ENCODE assay signal across 1 cellular context in genomic region chr18:90396-91193, GRCh38.
TF ChIP-seq lines count a peak whose summit lies in the region.
"Not testable (repeated sequence)": the region's sequence is repeated elsewhere in the genome, so short reads cannot be mapped to it uniquely, and the experiment has no call there.

No MANE protein-coding gene starts in this region.

TF ChIP-seq in HepG2, 621 proteins besides CTCF, POLR2A, EP300 and RAD21 (continued from another document and continues in another):
- TF ChIP-seq, protein P1, sequence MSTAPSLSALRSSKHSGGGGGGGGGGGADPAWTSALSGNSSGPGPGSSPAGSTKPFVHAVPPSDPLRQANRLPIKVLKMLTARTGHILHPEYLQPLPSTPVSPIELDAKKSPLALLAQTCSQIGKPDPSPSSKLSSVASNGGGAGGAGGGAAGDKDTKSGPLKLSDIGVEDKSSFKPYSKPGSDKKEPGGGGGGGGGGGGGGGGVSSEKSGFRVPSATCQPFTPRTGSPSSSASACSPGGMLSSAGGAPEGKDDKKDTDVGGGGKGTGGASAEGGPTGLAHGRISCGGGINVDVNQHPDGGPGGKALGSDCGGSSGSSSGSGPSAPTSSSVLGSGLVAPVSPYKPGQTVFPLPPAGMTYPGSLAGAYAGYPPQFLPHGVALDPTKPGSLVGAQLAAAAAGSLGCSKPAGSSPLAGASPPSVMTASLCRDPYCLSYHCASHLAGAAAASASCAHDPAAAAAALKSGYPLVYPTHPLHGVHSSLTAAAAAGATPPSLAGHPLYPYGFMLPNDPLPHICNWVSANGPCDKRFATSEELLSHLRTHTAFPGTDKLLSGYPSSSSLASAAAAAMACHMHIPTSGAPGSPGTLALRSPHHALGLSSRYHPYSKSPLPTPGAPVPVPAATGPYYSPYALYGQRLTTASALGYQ (CRISPR knock-in tag; IDR thresholded peaks at IDR 0.05) = peak; percentile 45; the same call in 1 of the 2 replicates
- TF ChIP-seq, protein P2, sequence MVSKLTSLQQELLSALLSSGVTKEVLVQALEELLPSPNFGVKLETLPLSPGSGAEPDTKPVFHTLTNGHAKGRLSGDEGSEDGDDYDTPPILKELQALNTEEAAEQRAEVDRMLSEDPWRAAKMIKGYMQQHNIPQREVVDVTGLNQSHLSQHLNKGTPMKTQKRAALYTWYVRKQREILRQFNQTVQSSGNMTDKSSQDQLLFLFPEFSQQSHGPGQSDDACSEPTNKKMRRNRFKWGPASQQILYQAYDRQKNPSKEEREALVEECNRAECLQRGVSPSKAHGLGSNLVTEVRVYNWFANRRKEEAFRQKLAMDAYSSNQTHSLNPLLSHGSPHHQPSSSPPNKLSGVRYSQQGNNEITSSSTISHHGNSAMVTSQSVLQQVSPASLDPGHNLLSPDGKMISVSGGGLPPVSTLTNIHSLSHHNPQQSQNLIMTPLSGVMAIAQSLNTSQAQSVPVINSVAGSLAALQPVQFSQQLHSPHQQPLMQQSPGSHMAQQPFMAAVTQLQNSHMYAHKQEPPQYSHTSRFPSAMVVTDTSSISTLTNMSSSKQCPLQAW (CRISPR knock-in tag; IDR thresholded peaks at IDR 0.05) = peak; percentile 33; the same call in 1 of the 2 replicates
- TF ChIP-seq, protein P3, sequence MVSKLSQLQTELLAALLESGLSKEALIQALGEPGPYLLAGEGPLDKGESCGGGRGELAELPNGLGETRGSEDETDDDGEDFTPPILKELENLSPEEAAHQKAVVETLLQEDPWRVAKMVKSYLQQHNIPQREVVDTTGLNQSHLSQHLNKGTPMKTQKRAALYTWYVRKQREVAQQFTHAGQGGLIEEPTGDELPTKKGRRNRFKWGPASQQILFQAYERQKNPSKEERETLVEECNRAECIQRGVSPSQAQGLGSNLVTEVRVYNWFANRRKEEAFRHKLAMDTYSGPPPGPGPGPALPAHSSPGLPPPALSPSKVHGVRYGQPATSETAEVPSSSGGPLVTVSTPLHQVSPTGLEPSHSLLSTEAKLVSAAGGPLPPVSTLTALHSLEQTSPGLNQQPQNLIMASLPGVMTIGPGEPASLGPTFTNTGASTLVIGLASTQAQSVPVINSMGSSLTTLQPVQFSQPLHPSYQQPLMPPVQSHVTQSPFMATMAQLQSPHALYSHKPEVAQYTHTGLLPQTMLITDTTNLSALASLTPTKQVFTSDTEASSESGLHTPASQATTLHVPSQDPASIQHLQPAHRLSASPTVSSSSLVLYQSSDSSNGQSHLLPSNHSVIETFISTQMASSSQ (IDR thresholded peaks at IDR 0.05; ENCODE audit: low read depth) = peak; percentile 24; the same call in 1 of the 2 replicates
- TF ChIP-seq, protein P3 (CRISPR knock-in tag; IDR thresholded peaks at IDR 0.05; ENCODE audit: borderline replicate concordance) = peak; percentile 68; the same call in 1 of the 2 replicates
- TF ChIP-seq SAP130 (CRISPR knock-in tag; IDR thresholded peaks at IDR 0.05; ENCODE audit: low read depth) = peak; percentile 41; the same call in 1 of the 2 replicates
- TF ChIP-seq TFDP1 (CRISPR knock-in tag; IDR thresholded peaks at IDR 0.05; ENCODE audit: borderline replicate concordance) = 0 out of 2 replicates have a peak, but pooled peaks have one; percentile 3
- TF ChIP-seq CREM (IDR thresholded peaks at IDR 0.05) = peak; percentile 51; the same call in 1 of the 2 replicates
- TF ChIP-seq CREM (CRISPR knock-in tag; IDR thresholded peaks at IDR 0.05); FOXP1 (IDR thresholded peaks at IDR 0.05): not testable (repeated sequence)
- TF ChIP-seq ZMYM3 (CRISPR knock-in tag; IDR thresholded peaks at IDR 0.05) = peak; percentile 52
- TF ChIP-seq MTA1 (CRISPR knock-in tag; IDR thresholded peaks at IDR 0.05; ENCODE audit: borderline replicate concordance) = peak; percentile 58; the same call in 1 of the 2 replicates
- TF ChIP-seq FOXA3 (CRISPR knock-in tag; IDR thresholded peaks at IDR 0.05) = peak; percentile 66
- TF ChIP-seq GATA4 (IDR thresholded peaks at IDR 0.05; ENCODE audit: borderline replicate concordance, low read depth) = peak; percentile 64; the same call in 1 of the 2 replicates
- TF ChIP-seq TBX2 (CRISPR knock-in tag; IDR thresholded peaks at IDR 0.05; ENCODE audit: borderline replicate concordance) = peak; percentile 87
- TF ChIP-seq, protein P4, sequence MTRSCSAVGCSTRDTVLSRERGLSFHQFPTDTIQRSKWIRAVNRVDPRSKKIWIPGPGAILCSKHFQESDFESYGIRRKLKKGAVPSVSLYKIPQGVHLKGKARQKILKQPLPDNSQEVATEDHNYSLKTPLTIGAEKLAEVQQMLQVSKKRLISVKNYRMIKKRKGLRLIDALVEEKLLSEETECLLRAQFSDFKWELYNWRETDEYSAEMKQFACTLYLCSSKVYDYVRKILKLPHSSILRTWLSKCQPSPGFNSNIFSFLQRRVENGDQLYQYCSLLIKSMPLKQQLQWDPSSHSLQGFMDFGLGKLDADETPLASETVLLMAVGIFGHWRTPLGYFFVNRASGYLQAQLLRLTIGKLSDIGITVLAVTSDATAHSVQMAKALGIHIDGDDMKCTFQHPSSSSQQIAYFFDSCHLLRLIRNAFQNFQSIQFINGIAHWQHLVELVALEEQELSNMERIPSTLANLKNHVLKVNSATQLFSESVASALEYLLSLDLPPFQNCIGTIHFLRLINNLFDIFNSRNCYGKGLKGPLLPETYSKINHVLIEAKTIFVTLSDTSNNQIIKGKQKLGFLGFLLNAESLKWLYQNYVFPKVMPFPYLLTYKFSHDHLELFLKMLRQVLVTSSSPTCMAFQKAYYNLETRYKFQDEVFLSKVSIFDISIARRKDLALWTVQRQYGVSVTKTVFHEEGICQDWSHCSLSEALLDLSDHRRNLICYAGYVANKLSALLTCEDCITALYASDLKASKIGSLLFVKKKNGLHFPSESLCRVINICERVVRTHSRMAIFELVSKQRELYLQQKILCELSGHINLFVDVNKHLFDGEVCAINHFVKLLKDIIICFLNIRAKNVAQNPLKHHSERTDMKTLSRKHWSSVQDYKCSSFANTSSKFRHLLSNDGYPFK (CRISPR knock-in tag; IDR thresholded peaks at IDR 0.05; ENCODE audit: borderline replicate concordance) = 0 out of 2 replicates have a peak, but pooled peaks have one; percentile 28
- TF ChIP-seq BRD4 (CRISPR knock-in tag; IDR thresholded peaks at IDR 0.05) = peak; percentile 55; the same call in 1 of the 2 replicates
- peak; percentile 27; the same call in 1 of the 2 replicates for TF ChIP-seq FOXP1 (CRISPR knock-in tag; IDR thresholded peaks at IDR 0.05)
- peak; percentile 52 for TF ChIP-seq ZFX (CRISPR knock-in tag; IDR thresholded peaks at IDR 0.05; ENCODE audit: low read depth)
- peak; percentile 40; the same call in 1 of the 2 replicates for TF ChIP-seq GFI1 (CRISPR knock-in tag; IDR thresholded peaks at IDR 0.05; ENCODE audit: borderline replicate concordance)
- TF ChIP-seq ZNF292 (CRISPR knock-in tag; IDR thresholded peaks at IDR 0.05; ENCODE audit: borderline replicate concordance, low read depth) = peak; percentile 57; the same call in 1 of the 2 replicates
- TF ChIP-seq MED1 (CRISPR knock-in tag; IDR thresholded peaks at IDR 0.05) = peak; percentile 46
- TF ChIP-seq ZNF263 (CRISPR knock-in tag; IDR thresholded peaks at IDR 0.05) = peak; percentile 56; the same call in 1 of the 2 replicates
- peak; percentile 55; the same call in 1 of the 2 replicates for TF ChIP-seq MTERF4 (CRISPR knock-in tag; IDR thresholded peaks at IDR 0.05)
- 0 out of 2 replicates have a peak, but pooled peaks have one; percentile 31 for TF ChIP-seq ZFP82 (CRISPR knock-in tag; IDR thresholded peaks at IDR 0.05; ENCODE audit: borderline replicate concordance)
- TF ChIP-seq MEF2D (CRISPR knock-in tag; IDR thresholded peaks at IDR 0.05) = 0 out of 2 replicates have a peak, but pooled peaks have one; percentile 31
- TF ChIP-seq, protein P5, sequence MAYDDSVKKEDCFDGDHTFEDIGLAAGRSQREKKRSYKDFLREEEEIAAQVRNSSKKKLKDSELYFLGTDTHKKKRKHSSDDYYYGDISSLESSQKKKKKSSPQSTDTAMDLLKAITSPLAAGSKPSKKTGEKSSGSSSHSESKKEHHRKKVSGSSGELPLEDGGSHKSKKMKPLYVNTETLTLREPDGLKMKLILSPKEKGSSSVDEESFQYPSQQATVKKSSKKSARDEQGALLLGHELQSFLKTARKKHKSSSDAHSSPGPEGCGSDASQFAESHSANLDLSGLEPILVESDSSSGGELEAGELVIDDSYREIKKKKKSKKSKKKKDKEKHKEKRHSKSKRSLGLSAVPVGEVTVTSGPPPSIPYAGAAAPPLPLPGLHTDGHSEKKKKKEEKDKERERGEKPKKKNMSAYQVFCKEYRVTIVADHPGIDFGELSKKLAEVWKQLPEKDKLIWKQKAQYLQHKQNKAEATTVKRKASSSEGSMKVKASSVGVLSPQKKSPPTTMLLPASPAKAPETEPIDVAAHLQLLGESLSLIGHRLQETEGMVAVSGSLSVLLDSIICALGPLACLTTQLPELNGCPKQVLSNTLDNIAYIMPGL (CRISPR knock-in tag; IDR thresholded peaks at IDR 0.05; ENCODE audit: borderline replicate concordance in 1 of 2, low read depth in 1 of 2) = peak in 1 of 2 experiments; percentile 21; a peak in 1 of 4 replicates
- TF ChIP-seq RARA (CRISPR knock-in tag; IDR thresholded peaks at IDR 0.05) = peak; percentile 13; the same call in 1 of the 2 replicates
- TF ChIP-seq SOX13 (IDR thresholded peaks at IDR 0.05) = peak; percentile 5; the same call in 1 of the 2 replicates
- TF ChIP-seq SOX13 (CRISPR knock-in tag; conservative IDR thresholded peaks at IDR 0.05 in 1 of 2, IDR thresholded peaks at IDR 0.05 in 1 of 2) = 0 out of 4 replicates have a peak, but pooled peaks of 1 of the 2 experiments have one; percentile 32
- peak; percentile 83; the same call in 1 of the 2 replicates for TF ChIP-seq ZNF510 (CRISPR knock-in tag; IDR thresholded peaks at IDR 0.05; ENCODE audit: low read depth)
- TF ChIP-seq ZNF609 (CRISPR knock-in tag; IDR thresholded peaks at IDR 0.05; ENCODE audit: borderline replicate concordance) = peak; percentile 83
- 0 out of 2 replicates have a peak, but pooled peaks have one; percentile 19 for TF ChIP-seq HNF4A (CRISPR knock-in tag; IDR thresholded peaks at IDR 0.05)
- peak; percentile 17; the same call in 1 of the 2 replicates for TF ChIP-seq RXRB (CRISPR knock-in tag; IDR thresholded peaks at IDR 0.05; ENCODE audit: borderline replicate concordance)
- TF ChIP-seq SPEN (CRISPR knock-in tag; IDR thresholded peaks at IDR 0.05; ENCODE audit: low read depth) = peak; percentile 30; the same call in 1 of the 2 replicates
- TF ChIP-seq RXRA (CRISPR knock-in tag; IDR thresholded peaks at IDR 0.05) = peak; percentile 35; the same call in 1 of the 2 replicates
- 0 out of 2 replicates have a peak, but pooled peaks have one; percentile 60 for TF ChIP-seq ZNF761 (CRISPR knock-in tag; conservative IDR thresholded peaks at IDR 0.05)
